Comparison of ENCODE assay signal across 15 cellular contexts in genomic region chr9:75064307-75065025, GRCh38. TPM values are rescaled to one million over a fixed set of nuclear protein-coding genes. Genes with fewer than 3 reads are reported as not detected.
DNase-seq lines count a peak whose midpoint lies in the region; ATAC-seq and TF ChIP-seq lines count a peak whose summit lies in the region.
"Had no signal": no experiment of that assay in that cellular context is flagged by ENCODE, and none has a peak within 500 bp of the region (broad histone marks: within the 10 kb centered on the region; RNA-seq: fewer than 3 reads in every experiment).

No MANE protein-coding gene starts in this region.

- H3K36me3 Mint-ChIP-seq in T-cell: peaks cover 46% of the 10 kb centered on the region
- peaks cover 0 to 6% of the 10 kb centered on the region in 2 donors for H3K36me3 Mint-ChIP-seq in activated naive CD4-positive, alpha-beta T cell treated with anti-CD3 and anti-CD28 coated beads, Interleukin-2, amount 50 U/mL, for 72 hours

- H3K36me3 ChIP-seq in skeletal muscle satellite cell (ENCODE audit: insufficient read depth, low read length) (peaks cover 12% of the 10 kb centered on the region), body of pancreas (replicated peaks in 1 of 2; ENCODE audit: insufficient read depth in 1 of 2, low read depth in 2 of 2) (peaks cover 0 to 7% of the 10 kb centered on the region in 2 donors)

- peak; percentile 64 for DNase-seq in HCEC 1CT
- DNase-seq in T-cell: no peak
- DNase-seq in fibroblast of the aortic adventitia (ENCODE audit: low read depth): peak; percentile 79
- no peak for DNase-seq in body of pancreas
- DNase-seq in activated naive CD4-positive, alpha-beta T cell treated with anti-CD3 and anti-CD28 coated beads, Interleukin-2, amount 50 U/mL, for 72 hours (ENCODE audit: low spot score in 2 of 2): no peak
- DNase-seq: effector CD4-positive, alpha-beta T cell; midbrain; NCI-H2081; retina; T-helper 9 cell had no signal

- peak overlapping the region; percentile 16 to 36 for H3K27ac Mint-ChIP-seq in T-cell
- no peak overlapping the region for H3K27ac Mint-ChIP-seq in activated naive CD4-positive, alpha-beta T cell treated with anti-CD3 and anti-CD28 coated beads, Interleukin-2, amount 50 U/mL, for 72 hours

- no peak overlapping the region for H3K9ac ChIP-seq in skeletal muscle satellite cell (ENCODE audit: low read depth, low read length)
- H3K9ac ChIP-seq: KMS-11 had no signal

- H3K9me3 ChIP-seq in skeletal muscle satellite cell (replicated peaks; ENCODE audit: low read length): no peaks in the 10 kb centered on the region
- no peaks in the 10 kb centered on the region for H3K9me3 ChIP-seq in body of pancreas

- POLR2A ChIA-PET in T-cell (lab: Charles Lee): no interaction called here

- no peak overlapping the region for H3K4me3 Mint-ChIP-seq in T-cell
- H3K4me3 Mint-ChIP-seq: activated naive CD4-positive, alpha-beta T cell treated with anti-CD3 and anti-CD28 coated beads, Interleukin-2, amount 50 U/mL, for 24 hours had no signal

- no peak for ATAC-seq in T-cell (replicated peaks in 1 of 4)
- no peak for ATAC-seq in body of pancreas
- no peak for ATAC-seq in GM21367 (IDR thresholded peaks at IDR 0.05; ENCODE audit: unreplicated experiment)
- no peak for ATAC-seq in activated naive CD4-positive, alpha-beta T cell treated with anti-CD3 and anti-CD28 coated beads, Interleukin-2, amount 50 U/mL, for 72 hours
- ATAC-seq: GM12878 had no signal

- TF ChIP-seq CTCF in fibroblast of the aortic adventitia (IDR thresholded peaks at IDR 0.05; ENCODE audit: insufficient read depth, low read length): no peak
- TF ChIP-seq CTCF in body of pancreas (IDR thresholded peaks at IDR 0.05): no peak

- intact Hi-C loops in body of pancreas (cut with DNase I): no loop called here

- peaks cover 0 to 3% (median 0%) of the 10 kb centered on the region in 3 donors for H3K9me3 Mint-ChIP-seq in T-cell
- H3K9me3 Mint-ChIP-seq in activated naive CD4-positive, alpha-beta T cell treated with anti-CD3 and anti-CD28 coated beads, Interleukin-2, amount 50 U/mL, for 72 hours: no peaks in the 10 kb centered on the region

- no peaks in the 10 kb centered on the region for H3K27me3 ChIP-seq in skeletal muscle satellite cell (ENCODE audit: control insufficient read depth, insufficient read depth, low read length)
- H3K27me3 ChIP-seq in body of pancreas: no peaks in the 10 kb centered on the region

- H3K4me2 ChIP-seq in skeletal muscle satellite cell (ENCODE audit: low read length): peak overlapping the region; percentile 19
- H3K4me2 ChIP-seq: KMS-11 had no signal

- CTCF ChIA-PET in T-cell (lab: Charles Lee): interaction anchor here in 1 of 2 donors (0.6 kb wide), 1 partner anchor 289 kb away, joined by 3 read pairs; no protein-coding TSS in a partner anchor

- WGBS in body of pancreas, 2 donors: 82 to 85% methylated on average over 2 of the region's 2 CpGs

- no peak overlapping the region for H3K27ac ChIP-seq in body of pancreas
- H3K27ac ChIP-seq: KMS-11 had no signal

- H3K4me1 ChIP-seq in skeletal muscle satellite cell (ENCODE audit: control insufficient read depth, insufficient read depth, low read length): peaks cover 18% of the 10 kb centered on the region
- H3K4me1 ChIP-seq in body of pancreas: no peaks in the 10 kb centered on the region

- H3K4me3 ChIP-seq in fibroblast of the aortic adventitia (ENCODE audit: low read depth, low read length) (no peak overlapping the region), skeletal muscle satellite cell (ENCODE audit: low read length) (no peak overlapping the region), body of pancreas (no peak overlapping the region)
- H3K4me3 ChIP-seq: GM12878 had no signal

- no peaks in the 10 kb centered on the region for H3K27me3 Mint-ChIP-seq in T-cell
- H3K27me3 Mint-ChIP-seq: activated naive CD4-positive, alpha-beta T cell treated with anti-CD3 and anti-CD28 coated beads, Interleukin-2, amount 50 U/mL, for 24 hours had no signal

- peaks cover 2 to 9% (median 6%) of the 10 kb centered on the region in 3 donors for H3K4me1 Mint-ChIP-seq in T-cell

- no peak for TF ChIP-seq POLR2A in body of pancreas (IDR thresholded peaks at IDR 0.05)

RNA-seq across cellular contexts. Expression of gene NMRK1, which starts 23.5 kb away (rescaled TPM):
- total RNA-seq in T-cell (10 to 100 TPM; 61.9 to 91.0 (median 72.6) TPM), fibroblast of the aortic adventitia (ENCODE audit: low replicate concordance) (7.0 and 23.9 TPM in 2 replicates), body of pancreas (10 to 100 TPM; 12.5 to 31.1 TPM)
- total RNA-seq in skeletal muscle satellite cell (2012; rRNA removed): 6.3 and 11.8 TPM in 2 replicates
- total RNA-seq in activated naive CD4-positive, alpha-beta T cell treated with anti-CD3 and anti-CD28 coated beads, Interleukin-2, amount 50 U/mL, for 72 hours: 10 to 100 TPM; 14.7 to 30.6 TPM

RNA-seq across cellular contexts. Expression of gene OSTF1, which starts 23.8 kb away (rescaled TPM):
- 10 to 100 TPM; 46.6 to 73.9 (median 58.3) TPM for total RNA-seq in T-cell
- total RNA-seq in fibroblast of the aortic adventitia (ENCODE audit: low replicate concordance): 10.3 and 27.7 TPM in 2 replicates
- total RNA-seq in skeletal muscle satellite cell (2012; rRNA removed): 31.4 and 38.9 TPM in 2 replicates
- 10 to 100 TPM; 10.4 to 12.9 TPM for total RNA-seq in body of pancreas
- total RNA-seq in activated naive CD4-positive, alpha-beta T cell treated with anti-CD3 and anti-CD28 coated beads, Interleukin-2, amount 50 U/mL, for 72 hours: 100 to 1,000 TPM in 1 of 2 donors, 10 to 100 TPM in 1; 69.0 to 105 TPM

RNA-seq across cellular contexts. Expression of gene CARNMT1, which starts 36.4 kb away (rescaled TPM):
- 10 to 100 TPM; 22.4 to 26.4 (median 25.4) TPM for total RNA-seq in T-cell
- 25.4 and 52.7 TPM in 2 replicates for total RNA-seq in fibroblast of the aortic adventitia (ENCODE audit: low replicate concordance)
- total RNA-seq in skeletal muscle satellite cell (2012; rRNA removed): 34.1 and 40.6 TPM in 2 replicates
- 10 to 100 TPM; 17.9 to 31.0 TPM for total RNA-seq in body of pancreas
- 10 to 100 TPM; 20.1 to 29.4 TPM for total RNA-seq in activated naive CD4-positive, alpha-beta T cell treated with anti-CD3 and anti-CD28 coated beads, Interleukin-2, amount 50 U/mL, for 72 hours

Comparison
In these comparisons a context has a peak if more than half of its experiments do, and no peak if none do; other contexts are left out.
1. DNase-seq: peak in HCEC 1CT (single experiment) and fibroblast of the aortic adventitia (single experiment); none in T-cell (0 of 34), body of pancreas (0 of 4) and activated naive CD4-positive, alpha-beta T cell treated with anti-CD3 and anti-CD28 coated beads, Interleukin-2, amount 50 U/mL, for 72 hours (0 of 2).
2. H3K27ac Mint-ChIP-seq: peak in T-cell (2 of 2); none in activated naive CD4-positive, alpha-beta T cell treated with anti-CD3 and anti-CD28 coated beads, Interleukin-2, amount 50 U/mL, for 72 hours (0 of 2).